8 cellular contexts compared by ENCODE assay signal in the genomic region with DNA sequence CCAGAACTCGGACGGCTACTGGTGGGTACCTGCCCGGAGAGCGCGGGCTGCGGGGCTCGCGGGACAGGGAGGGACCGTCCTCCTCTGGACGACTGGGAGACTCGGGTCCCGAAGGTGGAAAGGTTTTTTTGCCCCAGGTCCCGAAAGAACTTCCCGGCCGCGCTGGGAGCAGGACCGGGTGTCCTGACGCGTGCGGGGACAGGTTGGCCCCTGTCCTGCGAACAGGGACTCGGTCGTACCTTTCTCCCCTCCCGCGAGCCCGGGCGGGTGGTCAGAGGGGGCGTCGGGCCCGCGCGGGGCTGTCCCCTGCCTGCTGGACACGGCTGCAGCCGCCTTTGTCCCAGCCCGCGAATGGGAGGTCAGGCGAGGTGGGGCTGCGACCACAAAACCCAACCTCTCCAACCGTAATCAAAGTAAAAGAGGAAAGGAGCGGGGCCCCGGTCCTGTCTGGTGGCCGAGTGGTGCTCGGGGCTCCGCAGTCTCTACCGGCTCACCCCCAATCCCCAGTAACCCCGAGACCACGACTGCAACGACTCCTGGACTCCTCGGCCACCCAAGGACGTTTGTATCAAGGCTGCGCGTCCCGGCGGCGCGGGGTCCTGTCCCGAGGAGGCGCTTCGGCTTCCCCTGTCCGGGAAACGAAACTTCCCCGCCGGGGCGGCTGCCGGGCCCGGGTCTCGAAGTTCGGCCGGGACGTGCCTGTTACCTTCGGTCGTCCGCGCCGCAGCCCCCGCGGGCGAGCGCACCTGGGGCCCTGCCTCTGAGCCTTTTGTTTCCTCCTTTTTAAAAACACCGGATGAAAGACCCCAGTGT. TPM values are rescaled to one million over a fixed set of nuclear protein-coding genes. Genes with fewer than 3 reads are reported as not detected.
DNase-seq lines count a peak whose midpoint lies in the region; ATAC-seq and TF ChIP-seq lines count a peak whose summit lies in the region.

No MANE protein-coding gene starts in this region.

- H3K27ac ChIP-seq in SK-N-MC, result no peak overlapping the region

- no peak for DNase-seq in T-helper 2 cell treated with Interferon-gamma antibody and Interleukin-4, amounts not matched to agents 5 μg/mL and 100 μg/mL, for 36 hours (ENCODE audit: low spot score)
- DNase-seq in T-helper 2 cell, result no peak
- no peak for DNase-seq in SK-N-MC (ENCODE audit: low read depth, low spot score)
- DNase-seq in natural killer cell, result no peak
- DNase-seq in GM19238 (ENCODE audit: insufficient read length, low spot score), result no peak
- no peak for DNase-seq in SKM-1 treated with dmso at 0.1 percent for 144 hours (lab: John Stamatoyannopoulos, UW; ENCODE audit: unreplicated experiment)

- peaks cover 7% of the 10 kb centered on the region for H3K4me1 Mint-ChIP-seq in T-helper 2 cell treated with Interferon-gamma antibody and Interleukin-4, amounts not matched to agents 5 μg/mL and 100 μg/mL, for 36 hours (ENCODE audit: low read depth)
- H3K4me1 Mint-ChIP-seq in natural killer cell, result peaks cover 0 to 11% of the 10 kb centered on the region in 2 donors

- no peaks in the 10 kb centered on the region for H3K9me3 Mint-ChIP-seq in T-helper 2 cell treated with Interferon-gamma antibody and Interleukin-4, amounts not matched to agents 5 μg/mL and 100 μg/mL, for 36 hours
- H3K9me3 Mint-ChIP-seq in natural killer cell, result no peaks in the 10 kb centered on the region

- ATAC-seq in esophagus mucosa (peak; percentile 3), natural killer cell (no peak), HG03280 (IDR thresholded peaks at IDR 0.05; ENCODE audit: unreplicated experiment) (no peak)

- no peaks in the 10 kb centered on the region for H3K9me3 ChIP-seq in SK-N-MC (ENCODE audit: low read depth, low read length)

- no peaks in the 10 kb centered on the region for H3K36me3 ChIP-seq in SK-N-MC (ENCODE audit: insufficient read depth, low read length)

- H3K36me3 Mint-ChIP-seq in T-helper 2 cell treated with Interferon-gamma antibody and Interleukin-4, amounts not matched to agents 5 μg/mL and 100 μg/mL, for 36 hours (ENCODE audit: low read depth), result no peaks in the 10 kb centered on the region
- H3K36me3 Mint-ChIP-seq in natural killer cell, result no peaks in the 10 kb centered on the region

- H3K27ac Mint-ChIP-seq in T-helper 2 cell treated with Interferon-gamma antibody and Interleukin-4, amounts not matched to agents 5 μg/mL and 100 μg/mL, for 36 hours, result no peak overlapping the region
- no peak overlapping the region for H3K27ac Mint-ChIP-seq in natural killer cell

- peak overlapping the region; percentile 73 for H3K9ac ChIP-seq in SK-N-MC (ENCODE audit: insufficient read length)

- intact Hi-C loops in natural killer cell (cut with micrococcal nuclease), result no loop called here

- TF ChIP-seq CTCF in natural killer cell (IDR thresholded peaks at IDR 0.05), result no peak

- peak overlapping the region; percentile 81 for H3K4me3 Mint-ChIP-seq in T-helper 2 cell treated with Interferon-gamma antibody and Interleukin-4, amounts not matched to agents 5 μg/mL and 100 μg/mL, for 36 hours
- H3K4me3 Mint-ChIP-seq in natural killer cell, result peak overlapping the region; percentile 81

- H3K27me3 Mint-ChIP-seq in T-helper 2 cell treated with Interferon-gamma antibody and Interleukin-4, amounts not matched to agents 5 μg/mL and 100 μg/mL, for 36 hours (ENCODE audit: low read depth), result peaks cover 83% of the 10 kb centered on the region
- H3K27me3 Mint-ChIP-seq in natural killer cell (ENCODE audit: low read depth in 2 of 2), result peaks cover 47 to 64% of the 10 kb centered on the region in 2 donors

- peak overlapping the region; percentile 90 for H3K4me3 ChIP-seq in SK-N-MC

RNA-seq across cellular contexts. Expression of a gene that starts 0.8 kb away (rescaled TPM):
- total RNA-seq in esophagus mucosa, result 1,306 TPM
- total RNA-seq in natural killer cell, result under 1 TPM in 2 of 3 donors, not detected in 1; 0.05 to 0.26 TPM

RNA-seq across cellular contexts. Expression of a gene that starts 47.7 kb away (rescaled TPM):
- total RNA-seq in esophagus mucosa (6.4 TPM), natural killer cell (10 to 100 TPM; 12.3 to 17.0 (median 14.0) TPM)

Comparison
In these comparisons a context has a peak if more than half of its experiments do, and no peak if none do; other contexts are left out.
1. RNA of a gene that starts 0.8 kb away (total RNA-seq): 1,306 TPM in esophagus mucosa (single experiment); 0.05 to 0.26 TPM in natural killer cell; every median in the first group is over 1,000 times any median in the second.